12 cellular contexts compared by ENCODE assay signal in the genomic region with DNA sequence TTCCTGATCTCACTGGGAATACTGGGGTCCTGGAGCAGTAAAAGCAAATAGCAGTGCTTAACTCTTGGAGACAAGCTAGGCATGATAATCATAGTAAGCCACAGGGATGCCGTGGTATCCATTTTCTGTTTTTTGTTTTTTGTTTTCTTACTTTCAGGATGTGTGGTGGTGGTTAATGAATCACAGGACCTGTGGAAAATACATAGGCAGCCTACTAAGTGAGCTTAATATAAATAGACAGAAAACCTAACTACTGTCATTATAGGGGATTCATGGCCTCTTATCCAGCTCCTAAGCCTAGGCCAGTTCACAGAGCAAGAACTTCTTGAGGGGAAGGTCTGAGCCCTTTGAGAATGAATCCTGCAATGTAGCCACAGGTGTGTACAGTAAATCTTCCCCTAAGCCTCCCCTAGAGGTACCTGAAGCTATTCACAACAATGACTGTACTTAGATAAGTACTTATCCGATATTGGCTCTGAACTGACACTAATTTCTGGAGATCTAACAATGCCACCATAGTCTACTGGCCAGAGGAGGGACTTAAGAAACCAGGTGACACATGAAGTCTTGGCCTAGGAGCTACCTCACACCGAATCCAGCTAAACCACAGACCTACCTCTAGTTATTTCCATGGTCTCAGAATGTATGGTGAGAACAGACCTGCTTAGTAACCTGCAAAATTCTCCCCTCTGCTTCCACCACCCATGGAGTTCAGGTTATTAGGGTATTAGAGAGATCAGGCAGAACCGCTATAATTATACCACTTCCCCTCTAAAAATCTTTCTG.
A peak's percentile ranks its signal among the peaks of the same experiment; 100 is the strongest.
DNase-seq lines count a peak whose midpoint lies in the region; ATAC-seq and TF ChIP-seq lines count a peak whose summit lies in the region.
"Had no signal": no experiment of that assay in that cellular context is flagged by ENCODE, and none has a peak within 500 bp of the region (broad histone marks: within the 10 kb centered on the region; RNA-seq: fewer than 3 reads in every experiment).

No MANE protein-coding gene starts in this region.

- no TSS peak for BruUV-seq in Caco-2 (replicated peaks; lab: Mats Ljungman, UMichigan)

- H3K9me3 ChIP-seq in Caco-2, result no peaks in the 10 kb centered on the region
- H3K9me3 ChIP-seq: HAP-1 had no signal

- H3K4me3 Mint-ChIP-seq in activated CD4-positive, alpha-beta T cell treated with anti-CD3 and anti-CD28 coated beads, Interleukin-2, amount 10 ng/mL, durations not matched to agents 24 days and 14 days, result no peak overlapping the region
- no peak overlapping the region for H3K4me3 Mint-ChIP-seq in activated naive CD4-positive, alpha-beta T cell treated with anti-CD3 and anti-CD28 coated beads for 36 hours
- H3K4me3 Mint-ChIP-seq in activated T-helper 17 cell treated with anti-CD3 and anti-CD28 coated beads, Interleukin-2, amount 50 U/mL, for 72 hours, result no peak overlapping the region
- no peak overlapping the region for H3K4me3 Mint-ChIP-seq in Caco-2 (ENCODE audit: unreplicated experiment)
- H3K4me3 Mint-ChIP-seq: B cell; CD4-positive, alpha-beta T cell had no signal

- peak; percentile 50 to 85 for ATAC-seq in activated naive CD4-positive, alpha-beta T cell treated with anti-CD3 and anti-CD28 coated beads, Interleukin-2, amount 50 U/mL, for 72 hours
- peak; percentile 82 for ATAC-seq in activated T-helper 17 cell treated with anti-CD3 and anti-CD28 coated beads, Interleukin-2, amount 50 U/mL, for 72 hours (replicated peaks)

- H3K4me1 ChIP-seq in Caco-2, result no peaks in the 10 kb centered on the region
- H3K4me1 ChIP-seq: HAP-1 had no signal

- H3K36me3 ChIP-seq in Caco-2 (ENCODE audit: control insufficient read depth, insufficient read depth, low read length), result no peaks in the 10 kb centered on the region
- H3K36me3 ChIP-seq: HAP-1 had no signal

- no peaks in the 10 kb centered on the region for H3K36me3 Mint-ChIP-seq in activated CD4-positive, alpha-beta T cell treated with anti-CD3 and anti-CD28 coated beads, Interleukin-2, amount 10 ng/mL, durations not matched to agents 24 days and 14 days (ENCODE audit: low read depth)
- no peaks in the 10 kb centered on the region for H3K36me3 Mint-ChIP-seq in activated naive CD4-positive, alpha-beta T cell treated with anti-CD3 and anti-CD28 coated beads, Interleukin-2, amount 50 U/mL, for 72 hours
- no peaks in the 10 kb centered on the region for H3K36me3 Mint-ChIP-seq in activated naive CD4-positive, alpha-beta T cell treated with anti-CD3 and anti-CD28 coated beads for 36 hours (ENCODE audit: low read depth)
- H3K36me3 Mint-ChIP-seq in activated T-helper 17 cell treated with anti-CD3 and anti-CD28 coated beads, Interleukin-2, amount 50 U/mL, for 72 hours (ENCODE audit: low read depth), result no peaks in the 10 kb centered on the region
- H3K36me3 Mint-ChIP-seq in Caco-2 (ENCODE audit: insufficient read depth, unreplicated experiment), result no peaks in the 10 kb centered on the region

- H3K4me1 Mint-ChIP-seq in activated CD4-positive, alpha-beta T cell treated with anti-CD3 and anti-CD28 coated beads, Interleukin-2, amount 10 ng/mL, durations not matched to agents 24 days and 14 days, result peaks cover 26% of the 10 kb centered on the region
- peaks cover 25% of the 10 kb centered on the region for H3K4me1 Mint-ChIP-seq in activated naive CD4-positive, alpha-beta T cell treated with anti-CD3 and anti-CD28 coated beads for 36 hours (ENCODE audit: low read depth)
- peaks cover 11% of the 10 kb centered on the region for H3K4me1 Mint-ChIP-seq in activated T-helper 17 cell treated with anti-CD3 and anti-CD28 coated beads, Interleukin-2, amount 50 U/mL, for 72 hours
- no peaks in the 10 kb centered on the region for H3K4me1 Mint-ChIP-seq in Caco-2 (ENCODE audit: low read depth, unreplicated experiment)

- H3K27me3 Mint-ChIP-seq in activated CD4-positive, alpha-beta T cell treated with anti-CD3 and anti-CD28 coated beads, Interleukin-2, amount 10 ng/mL, durations not matched to agents 24 days and 14 days, result peaks cover 8% of the 10 kb centered on the region
- no peaks in the 10 kb centered on the region for H3K27me3 Mint-ChIP-seq in activated naive CD4-positive, alpha-beta T cell treated with anti-CD3 and anti-CD28 coated beads for 36 hours (ENCODE audit: low read depth)
- peaks cover 8% of the 10 kb centered on the region for H3K27me3 Mint-ChIP-seq in activated T-helper 17 cell treated with anti-CD3 and anti-CD28 coated beads, Interleukin-2, amount 50 U/mL, for 72 hours
- H3K27me3 Mint-ChIP-seq in Caco-2 (ENCODE audit: insufficient read depth, unreplicated experiment), result peaks cover 29% of the 10 kb centered on the region

- TF ChIP-seq CTCF in Caco-2 (IDR thresholded peaks at IDR 0.05; ENCODE audit: insufficient read depth in 1 of 2, low read depth in 1 of 2, low read length in 1 of 2, severe bottlenecking in 1 of 2, unreplicated experiment in 1 of 2), result no peak

- DNase-seq in activated CD4-positive, alpha-beta T cell treated with anti-CD3 and anti-CD28 coated beads, Interleukin-2, amount 10 ng/mL, durations not matched to agents 24 days and 14 days, result no peak
- DNase-seq in activated CD4-positive, alpha-beta T cell treated with anti-CD3 and anti-CD28 coated beads for 1 hour, result no peak
- no peak for DNase-seq in activated naive CD4-positive, alpha-beta T cell treated with anti-CD3 and anti-CD28 coated beads, Interleukin-2, amount 50 U/mL, for 72 hours (ENCODE audit: low spot score in 2 of 2)
- no peak for DNase-seq in activated naive CD4-positive, alpha-beta T cell treated with anti-CD3 and anti-CD28 coated beads for 36 hours
- no peak for DNase-seq in occipital lobe (lab: John Stamatoyannopoulos, UW)
- DNase-seq in Caco-2, result no peak
- DNase-seq: C1 segment of cervical spinal cord; CD4-positive, alpha-beta T cell; DMS79 had no signal

- no peaks in the 10 kb centered on the region for H3K9me3 Mint-ChIP-seq in activated CD4-positive, alpha-beta T cell treated with anti-CD3 and anti-CD28 coated beads, Interleukin-2, amount 10 ng/mL, durations not matched to agents 24 days and 14 days
- no peaks in the 10 kb centered on the region for H3K9me3 Mint-ChIP-seq in activated naive CD4-positive, alpha-beta T cell treated with anti-CD3 and anti-CD28 coated beads, Interleukin-2, amount 50 U/mL, for 72 hours
- no peaks in the 10 kb centered on the region for H3K9me3 Mint-ChIP-seq in activated naive CD4-positive, alpha-beta T cell treated with anti-CD3 and anti-CD28 coated beads for 36 hours
- H3K9me3 Mint-ChIP-seq in activated T-helper 17 cell treated with anti-CD3 and anti-CD28 coated beads, Interleukin-2, amount 50 U/mL, for 72 hours, result no peaks in the 10 kb centered on the region
- H3K9me3 Mint-ChIP-seq in Caco-2 (ENCODE audit: unreplicated experiment), result no peaks in the 10 kb centered on the region
- H3K9me3 Mint-ChIP-seq: CD4-positive, alpha-beta T cell had no signal

- POLR2A ChIA-PET in Caco-2 (lab: Charles Lee), result no interaction called here

- H3K27me3 ChIP-seq in Caco-2 (replicated peaks; ENCODE audit: control insufficient read depth, insufficient read depth, low read length), result no peaks in the 10 kb centered on the region

- no peak overlapping the region for H3K4me3 ChIP-seq in Caco-2 (ENCODE audit: low read depth, low read length)
- H3K4me3 ChIP-seq: HAP-1 had no signal

- peak overlapping the region; percentile 27 for H3K27ac Mint-ChIP-seq in activated CD4-positive, alpha-beta T cell treated with anti-CD3 and anti-CD28 coated beads, Interleukin-2, amount 10 ng/mL, durations not matched to agents 24 days and 14 days
- no peak overlapping the region for H3K27ac Mint-ChIP-seq in activated naive CD4-positive, alpha-beta T cell treated with anti-CD3 and anti-CD28 coated beads, Interleukin-2, amount 50 U/mL, for 72 hours
- H3K27ac Mint-ChIP-seq in activated naive CD4-positive, alpha-beta T cell treated with anti-CD3 and anti-CD28 coated beads for 36 hours, result no peak overlapping the region
- H3K27ac Mint-ChIP-seq in activated T-helper 17 cell treated with anti-CD3 and anti-CD28 coated beads, Interleukin-2, amount 50 U/mL, for 72 hours, result peak overlapping the region; percentile 34
- no peak overlapping the region for H3K27ac Mint-ChIP-seq in Caco-2 (ENCODE audit: unreplicated experiment)
- H3K27ac Mint-ChIP-seq: B cell; CD4-positive, alpha-beta T cell had no signal

- intact Hi-C loops in activated CD4-positive, alpha-beta T cell treated with anti-CD3 and anti-CD28 coated beads, Interleukin-2, amount 10 ng/mL, durations not matched to agents 24 days and 14 days (cut with micrococcal nuclease), result no loop called here
- intact Hi-C loops in activated naive CD4-positive, alpha-beta T cell treated with anti-CD3 and anti-CD28 coated beads for 36 hours (cut with micrococcal nuclease), result no loop called here
- intact Hi-C loops in Caco-2 (cut with micrococcal nuclease; ENCODE audit: unreplicated experiment), result no loop called here

- CTCF ChIA-PET in activated naive CD4-positive, alpha-beta T cell treated with anti-CD3 and anti-CD28 coated beads for 36 hours (lab: Charles Lee), result interaction anchor here (1.1 kb wide), 1 partner anchor 27 kb away, joined by 3 read pairs; no protein-coding TSS in a partner anchor
- CTCF ChIA-PET in Caco-2 (lab: Charles Lee), result no interaction called here

Comparison
In these comparisons a context has a peak if more than half of its experiments do, and no peak if none do; other contexts are left out.
1. H3K27ac Mint-ChIP-seq: peak in activated CD4-positive, alpha-beta T cell treated with anti-CD3 and anti-CD28 coated beads, Interleukin-2, amount 10 ng/mL, durations not matched to agents 24 days and 14 days (single experiment) and activated T-helper 17 cell treated with anti-CD3 and anti-CD28 coated beads, Interleukin-2, amount 50 U/mL, for 72 hours (single experiment); none in activated naive CD4-positive, alpha-beta T cell treated with anti-CD3 and anti-CD28 coated beads, Interleukin-2, amount 50 U/mL, for 72 hours (0 of 2), activated naive CD4-positive, alpha-beta T cell treated with anti-CD3 and anti-CD28 coated beads for 36 hours (single experiment) and Caco-2 (single experiment).